ENCODE assay signal across 28 cellular contexts in the genomic region with DNA sequence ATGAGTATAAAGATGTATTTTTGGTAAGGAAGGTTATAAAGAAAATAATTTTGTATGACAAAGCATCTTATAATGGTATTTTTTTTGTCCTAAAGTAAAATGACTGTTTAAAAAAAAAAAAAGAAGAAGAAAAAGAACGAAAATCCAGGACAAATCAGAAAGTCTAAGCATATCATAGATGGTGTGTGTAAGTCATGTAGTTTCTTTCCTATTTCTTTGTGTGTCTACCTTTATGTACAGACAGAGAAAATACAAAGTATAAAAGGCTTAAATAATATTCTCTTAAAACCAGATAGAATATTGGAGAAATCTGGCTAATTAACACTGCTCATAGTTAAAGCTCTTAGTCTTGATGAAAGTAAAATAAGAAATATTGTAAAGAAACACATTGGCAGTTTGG.
"Had no signal": no experiment of that assay in that cellular context is flagged by ENCODE, and none has a peak within 500 bp of the region (broad histone marks: within the 10 kb centered on the region; RNA-seq: fewer than 3 reads in every experiment).

No MANE protein-coding gene starts in this region.

- H3K36me3 ChIP-seq: ascending aorta, breast epithelium, MG63, SJCRH30 had no signal

- H3K4me1 ChIP-seq: ascending aorta, breast epithelium, SJCRH30 had no signal

- H3K4me3 Mint-ChIP-seq: activated CD4-positive, alpha-beta T cell treated with anti-CD3 and anti-CD28 coated beads, Interleukin-2, amount 10 ng/mL, durations not matched to agents 24 days and 14 days; activated CD8-positive, alpha-beta T cell treated with anti-CD3 and anti-CD28 coated beads for 36 hours; activated naive CD4-positive, alpha-beta T cell treated with anti-CD3 and anti-CD28 coated beads, Interleukin-2, amount 50 U/mL, for 24 hours; activated naive CD8-positive, alpha-beta T cell treated with anti-CD3 and anti-CD28 coated beads, Interleukin-2, amount 10 ng/mL, durations not matched to agents 7 days and 5 days had no signal

- H3K9me3 ChIP-seq: ascending aorta, body of pancreas, SJCRH30 had no signal

- H3K27me3 Mint-ChIP-seq: activated CD4-positive, alpha-beta T cell treated with anti-CD3 and anti-CD28 coated beads, Interleukin-2, amount 10 ng/mL, durations not matched to agents 24 days and 14 days; activated CD8-positive, alpha-beta T cell treated with anti-CD3 and anti-CD28 coated beads for 36 hours; activated naive CD4-positive, alpha-beta T cell treated with anti-CD3 and anti-CD28 coated beads, Interleukin-2, amount 50 U/mL, for 24 hours; activated naive CD8-positive, alpha-beta T cell treated with anti-CD3 and anti-CD28 coated beads, Interleukin-2, amount 10 ng/mL, durations not matched to agents 7 days and 5 days had no signal

- H3K27me3 ChIP-seq: ascending aorta, body of pancreas, breast epithelium, MG63, SJCRH30 had no signal

- H3K27ac ChIP-seq: ascending aorta, body of pancreas, breast epithelium, SJCRH30, SK-N-MC had no signal

- H3K4me3 ChIP-seq: ascending aorta, body of pancreas, breast epithelium, MG63, SJCRH30, SK-N-MC had no signal

- ATAC-seq: activated CD8-positive, alpha-beta T cell treated with anti-CD3 and anti-CD28 coated beads for 36 hours; body of pancreas; Panc1 had no signal

- DNase-seq: activated CD4-positive, alpha-beta T cell treated with anti-CD3 and anti-CD28 coated beads, Interleukin-2, amount 10 ng/mL, durations not matched to agents 24 days and 14 days; activated CD4-positive, alpha-beta T cell treated with anti-CD3 and anti-CD28 coated beads, Interleukin-2, amount 50 U/mL, for 4 hours; activated CD8-positive, alpha-beta T cell treated with anti-CD3 and anti-CD28 coated beads for 36 hours; activated gamma-delta T cell; activated naive CD4-positive, alpha-beta T cell treated with Interleukin-2 at 50 U/mL for 16 hours; activated naive CD8-positive, alpha-beta T cell treated with anti-CD3 and anti-CD28 coated beads, Interleukin-2, amount 10 ng/mL, durations not matched to agents 7 days and 5 days; activated T-cell treated with anti-CD3 and anti-CD28 coated beads, Interleukin-2, amount 50 U/mL, for 1 hour; amygdala; body of pancreas; Karpas-422; MG63; NCI-H1048; NCI-H1105 treated with DMSO at 0.1 percent for 48 hours; NCI-H1436; NCI-H1694; NCI-H1930; NCI-H2081 treated with DMSO at 0.1 percent for 48 hours; NCI-H226; NCI-H524 treated with DMSO at 0.1 percent for 48 hours; SHP77; SJCRH30; T1000 had no signal

- H3K27ac Mint-ChIP-seq: activated CD4-positive, alpha-beta T cell treated with anti-CD3 and anti-CD28 coated beads, Interleukin-2, amount 10 ng/mL, durations not matched to agents 24 days and 14 days; activated CD8-positive, alpha-beta T cell treated with anti-CD3 and anti-CD28 coated beads for 36 hours; activated naive CD4-positive, alpha-beta T cell treated with anti-CD3 and anti-CD28 coated beads, Interleukin-2, amount 50 U/mL, for 24 hours; activated naive CD8-positive, alpha-beta T cell treated with anti-CD3 and anti-CD28 coated beads, Interleukin-2, amount 10 ng/mL, durations not matched to agents 7 days and 5 days; activated T-helper 2 cell treated with anti-CD3 and anti-CD28 coated beads, Interferon-gamma antibody, Interleukin-2, Interleukin-4, amounts not matched to agents 10 μg/mL and 5 μg/mL and 100 μg/mL, durations not matched to agents 14 hours and 24 hours and 36 hours had no signal
